ENCODE assay signal across 26 cellular contexts in the genomic region with DNA sequence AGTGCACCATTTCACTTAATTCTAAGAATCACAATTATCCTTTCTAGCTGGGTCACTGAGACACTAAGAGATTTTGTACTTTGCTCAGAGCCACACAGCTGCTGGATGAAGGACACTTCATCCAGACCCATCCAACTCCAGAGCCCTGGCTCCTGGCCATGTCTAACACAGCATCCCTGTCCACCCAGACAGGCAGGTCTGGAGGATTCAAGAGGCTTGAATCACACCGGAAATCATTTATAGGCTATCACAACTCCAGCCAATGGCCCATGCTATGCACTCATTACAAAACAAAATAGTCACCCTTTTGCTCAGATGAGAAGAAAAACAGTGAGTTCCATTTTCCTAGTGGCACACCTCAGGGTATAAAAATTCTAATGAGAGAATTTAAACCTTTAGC.
A peak's percentile ranks its signal among the peaks of the same experiment; 100 is the strongest.
DNase-seq lines count a peak whose midpoint lies in the region; ATAC-seq and TF ChIP-seq lines count a peak whose summit lies in the region.
"Had no signal": no experiment of that assay in that cellular context is flagged by ENCODE, and none has a peak within 500 bp of the region (broad histone marks: within the 10 kb centered on the region; RNA-seq: fewer than 3 reads in every experiment).

No MANE protein-coding gene starts in this region.

- no peak for TF ChIP-seq POLR2A in breast epithelium (IDR thresholded peaks at IDR 0.05)

- H3K9me3 ChIP-seq in BE2C: no peaks in the 10 kb centered on the region
- peaks cover under 1% of the 10 kb centered on the region for H3K9me3 ChIP-seq in GM23248 (ENCODE audit: low read depth)
- H3K9me3 ChIP-seq in RWPE2 (ENCODE audit: severe bottlenecking): no peaks in the 10 kb centered on the region
- peaks cover 0 to 4% of the 10 kb centered on the region in 2 donors for H3K9me3 ChIP-seq in breast epithelium
- H3K9me3 ChIP-seq: HAP-1, SJCRH30, tibial artery had no signal

- ATAC-seq in RWPE2 (ENCODE audit: low read depth): peak; percentile 52
- ATAC-seq in GM21576 (IDR thresholded peaks at IDR 0.05; ENCODE audit: unreplicated experiment): no peak
- ATAC-seq: activated naive CD4-positive, alpha-beta T cell treated with anti-CD3 and anti-CD28 coated beads, Interleukin-2, amount 50 U/mL, for 72 hours; natural killer cell treated with Interleukin-12 subunit alpha and Interleukin-12 subunit beta and Interleukin-15 and Interleukin-18, amount 100 ng/mL, for 72 hours; Panc1 had no signal

- no peak overlapping the region for H3K9ac ChIP-seq in GM23248

- H4K20me1 ChIP-seq in GM23248 (ENCODE audit: insufficient read depth): no peaks in the 10 kb centered on the region

- H3K4me2 ChIP-seq in GM23248 (ENCODE audit: unreplicated experiment): no peak overlapping the region

- H3K27me3 ChIP-seq in BE2C (no peaks in the 10 kb centered on the region), GM23248 (replicated peaks; ENCODE audit: insufficient read depth) (no peaks in the 10 kb centered on the region), RWPE2 (ENCODE audit: insufficient read depth, poor library complexity, severe bottlenecking) (no peaks in the 10 kb centered on the region), breast epithelium (no peaks in the 10 kb centered on the region), brain microvascular endothelial cell (replicated peaks) (no peaks in the 10 kb centered on the region)
- H3K27me3 ChIP-seq: SJCRH30, tibial artery had no signal

- in situ Hi-C loops in GM23248 (cut with MboI): no loop called here
- in situ Hi-C loops in brain microvascular endothelial cell (cut with HindIII; ENCODE audit: low pct_ligation_motif_present, low sequenced_read_pairs): no loop called here

- H3K9me2 ChIP-seq in GM23248 (ENCODE audit: insufficient read depth): no peaks in the 10 kb centered on the region

- H3K36me3 ChIP-seq in BE2C: no peaks in the 10 kb centered on the region
- no peaks in the 10 kb centered on the region for H3K36me3 ChIP-seq in GM23248 (ENCODE audit: low read depth)
- no peaks in the 10 kb centered on the region for H3K36me3 ChIP-seq in RWPE2 (ENCODE audit: low read depth)
- H3K36me3 ChIP-seq in breast epithelium: no peaks in the 10 kb centered on the region
- no peaks in the 10 kb centered on the region for H3K36me3 ChIP-seq in brain microvascular endothelial cell (replicated peaks)
- H3K36me3 ChIP-seq: HAP-1, SJCRH30, tibial artery had no signal

- H3K79me2 ChIP-seq in GM23248 (ENCODE audit: insufficient read depth): no peaks in the 10 kb centered on the region

- no peak overlapping the region for H2AFZ ChIP-seq in GM23248

- intact Hi-C loops in breast epithelium (cut with DNase I; ENCODE audit: low total_unique reads): no loop called here

- 54 to 83% methylated on average over 1 of the region's 1 CpG for WGBS in GM23248 (ENCODE audit: low coverage in 1 of 2, low lambda C conversion rate in 2 of 2, missing lambda C conversion rate in 2 of 2), 2 experiments

- H3F3A ChIP-seq in GM23248 (ENCODE audit: insufficient read depth): no peaks in the 10 kb centered on the region

- H3K4me1 ChIP-seq in BE2C (no peaks in the 10 kb centered on the region), GM23248 (ENCODE audit: insufficient read depth) (no peaks in the 10 kb centered on the region; the same call in 1 of the 2 replicates), RWPE2 (ENCODE audit: insufficient read depth, poor library complexity, severe bottlenecking) (no peaks in the 10 kb centered on the region), breast epithelium (no peaks in the 10 kb centered on the region)
- H3K4me1 ChIP-seq: HAP-1, SJCRH30, tibial artery had no signal

- no peak overlapping the region for H3K27ac ChIP-seq in GM23248
- no peak overlapping the region for H3K27ac ChIP-seq in RWPE2 (ENCODE audit: poor library complexity, severe bottlenecking)
- H3K27ac ChIP-seq in breast epithelium: no peak overlapping the region
- H3K27ac ChIP-seq in brain microvascular endothelial cell: no peak overlapping the region
- H3K27ac ChIP-seq: SJCRH30, tibial artery had no signal

- peak; percentile 55 for DNase-seq in BE2C
- DNase-seq in GM23248: peak; percentile 25
- no peak for DNase-seq in RWPE2 (ENCODE audit: low spot score)
- DNase-seq in kidney glomerular epithelial cell (lab: John Stamatoyannopoulos, UW): peak; percentile 53
- no peak for DNase-seq in breast epithelium (ENCODE audit: low spot score in 2 of 2)
- DNase-seq in brain microvascular endothelial cell: no peak
- DNase-seq: activated B cell treated with CpG ODN at 0.5 μM for 24 hours; activated CD4-positive, alpha-beta T cell treated with anti-CD3 and anti-CD28 coated beads, Interleukin-2, amount 50 U/mL, for 1 hour; activated effector memory CD4-positive, alpha-beta T cell treated with Interleukin-2 at 50 U/mL for 16 hours; activated T-cell treated with anti-CD3 and anti-CD28 coated beads, Interleukin-2, amount 50 U/mL, for 1 hour; amygdala; immature natural killer cell; mammary epithelial cell; NCI-H1092; NCI-H1694 treated with DMSO at 0.1 percent for 48 hours; NCI-H2171; NCI-H526; SJCRH30; stimulated activated CD4-positive, alpha-beta T cell treated with anti-CD3 and anti-CD28 coated beads, Interleukin-4, amount 100 ng/mL, for 24 hours; T-helper 9 cell; tibial artery had no signal

- no peak overlapping the region for H3K4me3 ChIP-seq in BE2C (ENCODE audit: low read depth, low read length)
- H3K4me3 ChIP-seq in GM23248: no peak overlapping the region
- H3K4me3 ChIP-seq in RWPE2 (ENCODE audit: severe bottlenecking): no peak overlapping the region
- no peak overlapping the region for H3K4me3 ChIP-seq in breast epithelium
- no peak overlapping the region for H3K4me3 ChIP-seq in brain microvascular endothelial cell (ENCODE audit: low read depth, low read length)
- H3K4me3 ChIP-seq: HAP-1, SJCRH30, tibial artery had no signal

- TF ChIP-seq CTCF in BE2C (IDR thresholded peaks at IDR 0.05; ENCODE audit: low read depth, low read length): no peak
- TF ChIP-seq CTCF in RWPE2 (IDR thresholded peaks at IDR 0.05; ENCODE audit: poor library complexity, severe bottlenecking): no peak
- TF ChIP-seq CTCF in breast epithelium (IDR thresholded peaks at IDR 0.05): no peak
- TF ChIP-seq CTCF in brain microvascular endothelial cell (IDR thresholded peaks at IDR 0.05; ENCODE audit: low read depth, low read length, missing control alignments): no peak

Comparison
In these comparisons a context has a peak if more than half of its experiments do, and no peak if none do; other contexts are left out.
1. DNase-seq: peak in BE2C (single experiment), GM23248 (single experiment) and kidney glomerular epithelial cell (single experiment); none in RWPE2 (single experiment), breast epithelium (0 of 2) and brain microvascular endothelial cell (single experiment).